In genomic region chr16:51147776-51148673, GRCh38 we compare ENCODE assay signal across 1 cellular context.
TF ChIP-seq lines count a peak whose summit lies in the region.

No MANE protein-coding gene starts in this region.

TF ChIP-seq in H1, 55 proteins besides CTCF, POLR2A, EP300 and RAD21 (continued from another document):
- no peak for TF ChIP-seq CHD7 (IDR thresholded peaks at IDR 0.05; ENCODE audit: insufficient replicate concordance, low read length)
- no peak for TF ChIP-seq RNF2 (IDR thresholded peaks at IDR 0.05; ENCODE audit: borderline replicate concordance, low read depth, low read length, missing control alignments, poor library complexity, severe bottlenecking)
- TF ChIP-seq KDM4A (IDR thresholded peaks at IDR 0.05; ENCODE audit: low read depth, low read length, severe bottlenecking), result no peak
- no peak for TF ChIP-seq SP1 (IDR thresholded peaks at IDR 0.05; ENCODE audit: low read depth, low read length)
- no peak for TF ChIP-seq TAF7 (optimal IDR thresholded peaks at IDR 0.05; ENCODE audit: borderline replicate concordance, low read depth, low read length)
